Comparison of ENCODE assay signal across 10 cellular contexts in genomic region chr14:94066089-94066676, GRCh38. TPM values are rescaled to one million over a fixed set of nuclear protein-coding genes. Genes with fewer than 3 reads are reported as not detected.
DNase-seq lines count a peak whose midpoint lies in the region; ATAC-seq and TF ChIP-seq lines count a peak whose summit lies in the region.
"Had no signal": no experiment of that assay in that cellular context is flagged by ENCODE, and none has a peak within 500 bp of the region (broad histone marks: within the 10 kb centered on the region; RNA-seq: fewer than 3 reads in every experiment).

No MANE protein-coding gene starts in this region.

- no peak overlapping the region for H4K5ac ChIP-seq in mesendoderm (ENCODE audit: low read length)

- H3K4me3 ChIP-seq in mesendoderm (ENCODE audit: low read length) (no peak overlapping the region), uterus (no peak overlapping the region)

- no peak overlapping the region for H2BK120ac ChIP-seq in mesendoderm (ENCODE audit: low read depth, low read length)

- TF ChIP-seq POLR2A in uterus (IDR thresholded peaks at IDR 0.05): no peak

- H3K4me2 ChIP-seq in mesendoderm (ENCODE audit: low read length): no peak overlapping the region

- H3K36me3 Mint-ChIP-seq in brain: peaks cover 95% of the 10 kb centered on the region

- peak; percentile 48 for DNase-seq in COLO668 (lab: John Stamatoyannopoulos, UW; ENCODE audit: unreplicated experiment)
- peak; percentile 12 for DNase-seq in NCI-H128 (lab: John Stamatoyannopoulos, UW; ENCODE audit: unreplicated experiment)
- DNase-seq in mesendoderm: peak; percentile 34
- no peak for DNase-seq in uterus
- no peak for DNase-seq in GM19240 (ENCODE audit: insufficient read length, low spot score)
- DNase-seq in activated CD8-positive, alpha-beta memory T cell treated with anti-CD3 and anti-CD28 coated beads for 24 hours: no peak
- DNase-seq: central memory CD4-positive, alpha-beta T cell; IMR-90 had no signal

- H3K23ac ChIP-seq in mesendoderm (ENCODE audit: low read length): no peak overlapping the region

- no peak for ATAC-seq in HG03342 (IDR thresholded peaks at IDR 0.05; ENCODE audit: unreplicated experiment)

- H3K27ac ChIP-seq in mesendoderm (ENCODE audit: low read depth, low read length) (no peak overlapping the region), uterus (peak overlapping the region in 1 of 2 donors; percentile 32)

- H3K79me1 ChIP-seq in mesendoderm (ENCODE audit: low read length): peaks cover 5% of the 10 kb centered on the region

- H4K8ac ChIP-seq in mesendoderm (ENCODE audit: low read depth, low read length): no peak overlapping the region

- H3K27me3 Mint-ChIP-seq in brain: no peaks in the 10 kb centered on the region

- H3K4me3 Mint-ChIP-seq in brain: peak overlapping the region in 4 of 5 experiments; percentile 6 to 46 (median 23)

- peak overlapping the region; percentile 16 to 85 (median 81) for H3K27ac Mint-ChIP-seq in brain

- H3K9me3 Mint-ChIP-seq in brain: peaks cover 43 to 51% (median 45%) of the 10 kb centered on the region in 5 experiments

- H2BK5ac ChIP-seq in mesendoderm (ENCODE audit: low read length): no peak overlapping the region

- H3K9me3 ChIP-seq in uterus: no peaks in the 10 kb centered on the region

- intact Hi-C loops in uterus (cut with DNase I; ENCODE audit: low total_unique reads): no loop called here

- H3K36me3 ChIP-seq in mesendoderm (ENCODE audit: control insufficient read depth, insufficient read depth, low read length) (peaks cover 2% of the 10 kb centered on the region), uterus (no peaks in the 10 kb centered on the region)

- no peak overlapping the region for H2AK5ac ChIP-seq in mesendoderm (ENCODE audit: low read length)

- TF ChIP-seq CTCF in brain (conservative IDR thresholded peaks at IDR 0.05) (no peak), uterus (IDR thresholded peaks at IDR 0.05) (no peak)

- H3K27me3 ChIP-seq in mesendoderm (ENCODE audit: insufficient read depth, low read length, poor library complexity): no peaks in the 10 kb centered on the region
- no peaks in the 10 kb centered on the region for H3K27me3 ChIP-seq in uterus

- no CpG with 5 or more reads among the region's 8 CpGs for WGBS in mesendoderm (ENCODE audit: extremely low coverage, insufficient coverage, low lambda C conversion rate)

- H3K9ac ChIP-seq in mesendoderm (ENCODE audit: low read length): no peak overlapping the region

- H3K79me2 ChIP-seq in mesendoderm (ENCODE audit: control insufficient read depth, insufficient read depth, low read length): peaks cover 38% of the 10 kb centered on the region

- H3K4ac ChIP-seq in mesendoderm (ENCODE audit: low read depth, low read length): no peak overlapping the region

- H3K4me1 ChIP-seq in mesendoderm (ENCODE audit: control insufficient read depth, low read depth, low read length) (peaks cover 5% of the 10 kb centered on the region), uterus (peaks cover 0 to 6% of the 10 kb centered on the region in 2 donors)

- H2BK15ac ChIP-seq in mesendoderm (replicated peaks; ENCODE audit: low read depth): no peak overlapping the region

- H3K4me1 Mint-ChIP-seq in brain: peaks cover 74% of the 10 kb centered on the region

- H3K56ac ChIP-seq in mesendoderm (ENCODE audit: low read length): no peak overlapping the region

- H3K18ac ChIP-seq in mesendoderm (ENCODE audit: low read length): no peak overlapping the region

RNA-seq across cellular contexts. Expression of gene DDX24, which starts 14.8 kb away (rescaled TPM):
- polyA plus RNA-seq in brain (ENCODE audit: insufficient read depth, low read depth, low replicate concordance): 426 TPM
- polyA plus RNA-seq in mesendoderm (2013, experiment 1 of 2): 181 TPM
- 186 TPM for polyA plus RNA-seq in mesendoderm (2013, experiment 2 of 2)
- total RNA-seq in uterus: 100 to 1,000 TPM in 3 of 4 donors, 10 to 100 TPM in 1; 55.6 to 223 (median 116) TPM

RNA-seq across cellular contexts. Expression of gene IFI27L1, which starts 14.9 kb away (rescaled TPM):
- polyA plus RNA-seq in brain (ENCODE audit: insufficient read depth, low read depth, low replicate concordance): 81.3 TPM
- 14.1 TPM for polyA plus RNA-seq in mesendoderm (2013, experiment 1 of 2)
- 14.6 TPM for polyA plus RNA-seq in mesendoderm (2013, experiment 2 of 2)
- total RNA-seq in uterus: 10 to 100 TPM in 2 of 4 donors, 1 to 10 TPM in 2; 7.1 to 32.8 (median 14.3) TPM

RNA-seq across cellular contexts. Expression of gene OTUB2, which starts 40.0 kb away (rescaled TPM):
- 1.5 TPM for polyA plus RNA-seq in brain (ENCODE audit: insufficient read depth, low read depth, low replicate concordance)
- 0.93 TPM for polyA plus RNA-seq in mesendoderm (2013, experiment 1 of 2)
- 1.1 TPM for polyA plus RNA-seq in mesendoderm (2013, experiment 2 of 2)
- 1 to 10 TPM in 1 of 4 donors, under 1 TPM in 1, not detected in 2; 0.37 to 3.8 TPM for total RNA-seq in uterus

RNA-seq across cellular contexts. Expression of gene IFI27, which starts 44.4 kb away (rescaled TPM):
- polyA plus RNA-seq in brain (ENCODE audit: insufficient read depth, low read depth, low replicate concordance): 159 TPM
- polyA plus RNA-seq in mesendoderm (2013, experiment 1 of 2): 0.67 TPM
- 0.64 TPM for polyA plus RNA-seq in mesendoderm (2013, experiment 2 of 2)
- 100 to 1,000 TPM in 2 of 4 donors, 10 to 100 TPM in 1, 1 to 10 TPM in 1; 5.6 to 390 (median 196) TPM for total RNA-seq in uterus

Comparison
In these comparisons a context has a peak if more than half of its experiments do, and no peak if none do; other contexts are left out.
1. DNase-seq: peak in COLO668 (single experiment), NCI-H128 (single experiment) and mesendoderm (single experiment); none in uterus (0 of 2), GM19240 (single experiment) and activated CD8-positive, alpha-beta memory T cell treated with anti-CD3 and anti-CD28 coated beads for 24 hours (single experiment).